Comparison of ENCODE assay signal across 19 cellular contexts in the genomic region with DNA sequence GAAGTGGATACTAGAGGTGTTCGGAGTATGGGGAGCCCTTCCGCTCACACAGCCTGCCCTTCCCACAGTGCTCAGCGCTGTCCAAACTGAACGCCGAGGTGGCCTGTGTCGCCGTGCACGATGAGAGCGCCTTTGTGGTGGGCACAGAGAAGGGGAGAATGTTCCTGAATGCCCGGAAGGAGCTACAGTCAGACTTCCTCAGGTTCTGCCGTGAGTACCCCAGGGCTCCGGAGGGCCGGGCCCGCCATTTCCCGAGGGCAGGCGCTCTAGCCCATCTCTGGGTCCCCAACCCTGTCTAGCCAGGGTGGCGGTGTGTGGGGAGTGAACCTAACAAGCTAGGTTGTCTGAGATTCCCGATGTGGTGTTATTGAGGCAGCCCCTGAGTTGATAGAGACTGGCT.
"Had no signal": no experiment of that assay in that cellular context is flagged by ENCODE, and none has a peak within 500 bp of the region (broad histone marks: within the 10 kb centered on the region; RNA-seq: fewer than 3 reads in every experiment).

No MANE protein-coding gene starts in this region.

- DNase-seq: IMR-90, Karpas-422, KG1, MG63, NCI-H1092 treated with DMSO at 0.1 percent for 48 hours, NCI-H1436, NCI-H187, NCI-H2029, NCI-H2081 treated with DMSO at 0.1 percent for 48 hours, NCI-H2171, NCI-H226, NCI-H446, NCI-H510A, NCI-H524 treated with DMSO at 0.1 percent for 48 hours, NCI-H69, NCI-H774, SHP77 treated with DMSO at 0.1 percent for 48 hours, SJCRH30 had no signal

- H3K27me3 ChIP-seq: MG63, SJCRH30 had no signal

- H3K4me3 ChIP-seq: MG63, SJCRH30 had no signal

- ATAC-seq: SK-N-SH treated with all-trans-retinoic acid at 6 μM for 48 hours had no signal

- H3K9me3 ChIP-seq: MG63, SJCRH30 had no signal
